13 cellular contexts compared by ENCODE assay signal in the genomic region with DNA sequence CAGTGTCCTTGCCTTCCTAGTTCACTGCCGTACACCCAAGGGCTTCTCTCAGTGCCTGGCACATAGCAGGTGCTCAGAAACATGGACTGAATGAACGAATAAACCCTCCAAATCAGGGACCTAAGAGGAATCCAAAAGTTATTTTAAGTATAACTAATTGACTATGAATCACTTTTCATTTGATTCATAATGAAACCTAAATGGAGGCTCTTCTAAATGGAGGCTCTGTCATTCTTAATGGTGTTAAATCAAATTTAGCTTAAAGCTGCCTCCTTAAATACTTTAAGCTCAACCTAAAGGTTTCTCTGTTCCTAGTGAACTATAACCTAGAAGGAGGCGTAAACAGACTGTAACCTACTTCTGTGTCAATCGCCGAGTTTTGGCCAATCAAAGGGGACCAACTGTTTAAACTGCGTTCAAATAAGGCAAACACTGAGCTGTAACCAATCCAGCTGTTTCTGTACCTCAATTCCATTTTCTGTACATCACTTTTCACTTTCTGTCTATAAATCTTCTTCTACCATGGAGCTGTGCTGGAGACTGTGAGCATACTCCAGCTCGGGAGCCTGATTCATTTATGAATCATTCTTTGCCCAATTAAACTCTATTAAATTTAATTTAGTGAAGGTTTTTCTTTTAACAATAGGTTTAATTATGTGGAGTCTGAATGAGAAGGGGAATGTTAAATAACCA. TPM values are rescaled to one million over a fixed set of nuclear protein-coding genes. Genes with fewer than 3 reads are reported as not detected.
DNase-seq lines count a peak whose midpoint lies in the region; ATAC-seq and TF ChIP-seq lines count a peak whose summit lies in the region.
"Had no signal": no experiment of that assay in that cellular context is flagged by ENCODE, and none has a peak within 500 bp of the region (broad histone marks: within the 10 kb centered on the region; RNA-seq: fewer than 3 reads in every experiment).

No MANE protein-coding gene starts in this region.

- H3K4me3 Mint-ChIP-seq in MCF 10A (ENCODE audit: unreplicated experiment) (no peak overlapping the region), immature natural killer cell (peak overlapping the region in 1 of 5 donors; percentile 32)

- in situ Hi-C loops in mammary epithelial cell (cut with MboI; ENCODE audit: low sequenced_read_pairs in 2 of 2) = no loop called here

- POLR2A ChIA-PET in MCF 10A (lab: Yijun Ruan, JAX) = interaction anchor here (0.7 kb wide), 1 partner anchor 8 kb away, joined by 4 read pairs; no protein-coding TSS in a partner anchor

- H3K4me1 Mint-ChIP-seq in MCF 10A (ENCODE audit: insufficient read depth, unreplicated experiment) (peaks cover 17% of the 10 kb centered on the region), immature natural killer cell (peaks cover under 1 to 1% of the 10 kb centered on the region in 2 donors)

- intact Hi-C loops in mammary epithelial cell (cut with micrococcal nuclease) (no loop called here), MCF 10A (cut with micrococcal nuclease) (no loop called here)

- BruUV-seq in mammary epithelial cell (replicated peaks; lab: Mats Ljungman, UMichigan) (no TSS peak), MCF 10A (replicated peaks; lab: Mats Ljungman, UMichigan) (no TSS peak)

- H3K36me3 ChIP-seq in mammary epithelial cell (ENCODE audit: insufficient read depth, low read length) = no peaks in the 10 kb centered on the region
- H3K36me3 ChIP-seq: BE2C, prostate gland had no signal

- peak overlapping the region; percentile 38 for H3K4me2 ChIP-seq in mammary epithelial cell (ENCODE audit: insufficient read depth, low read depth, low read length)

- no peaks in the 10 kb centered on the region for H3K9me3 Mint-ChIP-seq in MCF 10A (ENCODE audit: unreplicated experiment)
- H3K9me3 Mint-ChIP-seq in immature natural killer cell = no peaks in the 10 kb centered on the region
- H3K9me3 Mint-ChIP-seq: activated CD4-positive, alpha-beta T cell treated with anti-CD3 and anti-CD28 coated beads, Interleukin-2, amount 10 ng/mL, durations not matched to agents 24 days and 14 days had no signal

- peak overlapping the region; percentile 22 for H3K27ac ChIP-seq in mammary epithelial cell (ENCODE audit: insufficient read depth, low read depth, low read length)
- H3K27ac ChIP-seq in foreskin keratinocyte = peak overlapping the region; percentile 60
- H3K27ac ChIP-seq: prostate gland had no signal

- dilution Hi-C loops in mammary epithelial cell (cut with HindIII; ENCODE audit: low sequenced_read_pairs) = loop anchor here (5.0 kb wide), 2 partner anchors 42 to 48 kb away; no protein-coding TSS in a partner anchor

- WGBS in mammary epithelial cell (ENCODE audit: low coverage, missing lambda C conversion rate) = 75% methylated on average over 7 of the region's 7 CpGs

- H3K4me3 ChIP-seq in mammary epithelial cell (replicated peaks in 1 of 3; ENCODE audit: insufficient read depth in 1 of 3, low read depth in 2 of 3, low read length in 3 of 3) = no peak overlapping the region
- H3K4me3 ChIP-seq: prostate gland had no signal

- H3K27ac Mint-ChIP-seq in MCF 10A (ENCODE audit: low read depth, unreplicated experiment) (no peak overlapping the region), immature natural killer cell (peak overlapping the region in 2 of 6 donors; percentile 26 to 79)

- TF ChIP-seq CTCF in mammary epithelial cell (conservative IDR thresholded peaks at IDR 0.05 in 1 of 2, IDR thresholded peaks at IDR 0.05 in 1 of 2; ENCODE audit: extremely low read depth in 1 of 2, insufficient read depth in 1 of 2, low read depth in 1 of 2, low read length in 2 of 2) (no peak), MCF 10A (IDR thresholded peaks at IDR 0.05; ENCODE audit: unreplicated experiment) (no peak), foreskin keratinocyte (conservative IDR thresholded peaks at IDR 0.05) (no peak)

- no peaks in the 10 kb centered on the region for H3K79me2 ChIP-seq in mammary epithelial cell (ENCODE audit: insufficient read depth, low read length)

- no peaks in the 10 kb centered on the region for H3K36me3 Mint-ChIP-seq in MCF 10A (ENCODE audit: insufficient read depth, unreplicated experiment)
- H3K36me3 Mint-ChIP-seq in immature natural killer cell = peaks cover 13 to 18% (median 15%) of the 10 kb centered on the region in 3 donors

- H3K27me3 Mint-ChIP-seq in MCF 10A (ENCODE audit: insufficient read depth, unreplicated experiment) (no peaks in the 10 kb centered on the region), immature natural killer cell (ENCODE audit: low read depth in 3 of 3) (peaks cover 0 to 2% (median 0%) of the 10 kb centered on the region in 3 donors)
- H3K27me3 Mint-ChIP-seq: activated CD4-positive, alpha-beta T cell treated with anti-CD3 and anti-CD28 coated beads, Interleukin-2, amount 10 ng/mL, durations not matched to agents 24 days and 14 days had no signal

- H3K27me3 ChIP-seq in mammary epithelial cell (ENCODE audit: insufficient read depth, low read length) = no peaks in the 10 kb centered on the region
- no peaks in the 10 kb centered on the region for H3K27me3 ChIP-seq in foreskin keratinocyte
- H3K27me3 ChIP-seq: BE2C had no signal

- CTCF ChIA-PET in mammary epithelial cell (lab: Charles Lee; ENCODE audit: low non-redundant PET) = interaction anchor here (0.7 kb wide), 1 partner anchor 343 kb away, joined by 5 read pairs; no protein-coding TSS in a partner anchor
- CTCF ChIA-PET in MCF 10A (lab: Yijun Ruan, JAX) = interaction anchor here (0.7 to 1.0 kb wide), 2 partner anchors 31 to 235 kb away, joined by 3 read pairs; no protein-coding TSS in a partner anchor

- peaks cover 12% of the 10 kb centered on the region for H3K4me1 ChIP-seq in mammary epithelial cell (ENCODE audit: insufficient read depth, low read length)
- H3K4me1 ChIP-seq in foreskin keratinocyte = peaks cover 9% of the 10 kb centered on the region
- H3K4me1 ChIP-seq: prostate gland had no signal

- DNase-seq in mammary epithelial cell = peak; percentile 27
- no peak for DNase-seq in MCF 10A (ENCODE audit: unreplicated experiment)
- peak in 1 of 2 donors; percentile 59 for DNase-seq in foreskin keratinocyte
- no peak for DNase-seq in immature natural killer cell
- no peak for DNase-seq in NCI-H748 treated with DMSO at 0.1 percent for 48 hours (lab: John Stamatoyannopoulos, UW)
- DNase-seq in SIG-M5 (lab: John Stamatoyannopoulos, UW) = no peak
- DNase-seq: activated CD4-positive, alpha-beta T cell treated with anti-CD3 and anti-CD28 coated beads, Interleukin-2, amount 10 ng/mL, durations not matched to agents 24 days and 14 days; amygdala; BE2C had no signal

- H2AFZ ChIP-seq in mammary epithelial cell (ENCODE audit: low read depth, low read length) = no peak overlapping the region

- no peaks in the 10 kb centered on the region for H4K20me1 ChIP-seq in mammary epithelial cell (ENCODE audit: insufficient read depth, low read length)

- peak overlapping the region; percentile 25 for H3K9ac ChIP-seq in mammary epithelial cell (ENCODE audit: insufficient read depth, low read length)

- H3K9me3 ChIP-seq in mammary epithelial cell (replicated peaks; ENCODE audit: insufficient read depth, low read length) = no peaks in the 10 kb centered on the region
- H3K9me3 ChIP-seq: BE2C, prostate gland had no signal

- peak; percentile 65 for ATAC-seq in SK-N-SH treated with all-trans-retinoic acid at 6 μM for 48 hours
- peak; percentile 79 for ATAC-seq in foreskin keratinocyte
- no peak for ATAC-seq in GM19467 (IDR thresholded peaks at IDR 0.05; ENCODE audit: unreplicated experiment)
- ATAC-seq: Right ventricle myocardium inferior had no signal

TF ChIP-seq in SK-N-SH treated with all-trans-retinoic acid at 6 μM for 48 hours, 23 proteins besides CTCF, POLR2A, EP300 and RAD21 (continues in another document):
- TF ChIP-seq ZNF565 (CRISPR knock-in tag; conservative IDR thresholded peaks at IDR 0.05; ENCODE audit: low read depth) = no peak
- no peak for TF ChIP-seq OSR1 (CRISPR knock-in tag; IDR thresholded peaks at IDR 0.05)
- TF ChIP-seq, protein P1, sequence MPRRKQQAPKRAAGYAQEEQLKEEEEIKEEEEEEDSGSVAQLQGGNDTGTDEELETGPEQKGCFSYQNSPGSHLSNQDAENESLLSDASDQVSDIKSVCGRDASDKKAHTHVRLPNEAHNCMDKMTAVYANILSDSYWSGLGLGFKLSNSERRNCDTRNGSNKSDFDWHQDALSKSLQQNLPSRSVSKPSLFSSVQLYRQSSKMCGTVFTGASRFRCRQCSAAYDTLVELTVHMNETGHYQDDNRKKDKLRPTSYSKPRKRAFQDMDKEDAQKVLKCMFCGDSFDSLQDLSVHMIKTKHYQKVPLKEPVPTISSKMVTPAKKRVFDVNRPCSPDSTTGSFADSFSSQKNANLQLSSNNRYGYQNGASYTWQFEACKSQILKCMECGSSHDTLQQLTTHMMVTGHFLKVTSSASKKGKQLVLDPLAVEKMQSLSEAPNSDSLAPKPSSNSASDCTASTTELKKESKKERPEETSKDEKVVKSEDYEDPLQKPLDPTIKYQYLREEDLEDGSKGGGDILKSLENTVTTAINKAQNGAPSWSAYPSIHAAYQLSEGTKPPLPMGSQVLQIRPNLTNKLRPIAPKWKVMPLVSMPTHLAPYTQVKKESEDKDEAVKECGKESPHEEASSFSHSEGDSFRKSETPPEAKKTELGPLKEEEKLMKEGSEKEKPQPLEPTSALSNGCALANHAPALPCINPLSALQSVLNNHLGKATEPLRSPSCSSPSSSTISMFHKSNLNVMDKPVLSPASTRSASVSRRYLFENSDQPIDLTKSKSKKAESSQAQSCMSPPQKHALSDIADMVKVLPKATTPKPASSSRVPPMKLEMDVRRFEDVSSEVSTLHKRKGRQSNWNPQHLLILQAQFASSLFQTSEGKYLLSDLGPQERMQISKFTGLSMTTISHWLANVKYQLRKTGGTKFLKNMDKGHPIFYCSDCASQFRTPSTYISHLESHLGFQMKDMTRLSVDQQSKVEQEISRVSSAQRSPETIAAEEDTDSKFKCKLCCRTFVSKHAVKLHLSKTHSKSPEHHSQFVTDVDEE (CRISPR knock-in tag; IDR thresholded peaks at IDR 0.05) = no peak
- peak; percentile 34; the same call in 1 of the 2 replicates for TF ChIP-seq ISL1 (CRISPR knock-in tag; IDR thresholded peaks at IDR 0.05)

RNA-seq across cellular contexts. Expression of a gene that starts 11.0 kb away (rescaled TPM):
- total RNA-seq in mammary epithelial cell = 10 to 100 TPM in 1 of 2 donors, 1 to 10 TPM in 1; 8.3 to 10.2 TPM
- polyA plus RNA-seq in mammary epithelial cell = 11.0 TPM
- polyA minus RNA-seq in mammary epithelial cell = 1.4 TPM
- total RNA-seq in MCF 10A (2022) = 4.0 and 7.9 TPM in 2 replicates
- total RNA-seq in foreskin keratinocyte = 3.3 and 5.6 TPM in 2 replicates
- 2.1 and 6.2 TPM in 2 replicates for polyA plus RNA-seq in foreskin keratinocyte
- polyA plus RNA-seq in immature natural killer cell = 10 to 100 TPM in 2 of 3 donors, 1 to 10 TPM in 1; 8.5 to 21.1 (median 17.3) TPM

RNA-seq across cellular contexts. Expression of a gene that starts 42.8 kb away (rescaled TPM):
- total RNA-seq in mammary epithelial cell (10 to 100 TPM; 37.3 to 54.6 TPM), MCF 10A (2022) (40.5 and 41.8 TPM in 2 replicates), foreskin keratinocyte (36.4 and 39.0 TPM in 2 replicates)
- polyA plus RNA-seq in mammary epithelial cell (44.5 TPM), foreskin keratinocyte (37.8 and 41.7 TPM in 2 replicates), immature natural killer cell (100 to 1,000 TPM in 1 of 3 donors, 10 to 100 TPM in 2; 72.4 to 110 (median 85.6) TPM)
- polyA minus RNA-seq in mammary epithelial cell = 51.3 TPM
